20 cellular contexts compared by ENCODE assay signal in the genomic region with DNA sequence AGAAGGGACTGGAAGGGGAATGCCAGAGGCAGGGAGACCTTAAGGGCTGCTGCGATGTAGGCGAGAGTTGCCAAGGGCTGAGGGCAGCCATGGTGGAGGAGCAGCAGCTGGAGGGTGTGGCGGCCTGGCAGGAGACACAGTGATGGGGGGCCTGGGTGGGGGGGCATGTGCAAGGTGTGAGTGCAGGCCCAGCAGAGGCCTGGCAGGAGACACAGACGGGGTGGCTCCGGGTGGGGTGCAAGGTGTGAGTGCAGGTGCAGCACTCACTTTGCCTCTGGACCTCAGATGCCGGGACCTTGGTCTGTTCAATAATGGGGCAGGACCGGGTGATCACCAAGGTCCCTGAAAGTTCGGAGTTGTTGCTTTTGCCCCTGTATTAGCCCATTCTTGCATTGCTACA.
DNase-seq lines count a peak whose midpoint lies in the region; ATAC-seq and TF ChIP-seq lines count a peak whose summit lies in the region.
"Had no signal": no experiment of that assay in that cellular context is flagged by ENCODE, and none has a peak within 500 bp of the region (broad histone marks: within the 10 kb centered on the region; RNA-seq: fewer than 3 reads in every experiment).

No MANE protein-coding gene starts in this region.

- no peak for TF ChIP-seq CTCF in GM13977 (IDR thresholded peaks at IDR 0.05; ENCODE audit: extremely low read depth, insufficient read depth, missing control alignments)
- TF ChIP-seq CTCF in WERI-Rb-1 (IDR thresholded peaks at IDR 0.05; ENCODE audit: low read depth, low read length), result no peak

- H3K36me3 ChIP-seq in WERI-Rb-1, result no peaks in the 10 kb centered on the region

- no peak overlapping the region for H3K27ac ChIP-seq in WERI-Rb-1
- H3K27ac ChIP-seq: PC-9 had no signal

- H3K27me3 Mint-ChIP-seq in activated T-cell treated with anti-CD3 and anti-CD28 coated beads, Interleukin-2, amount 50 U/mL, for 24 hours, result no peaks in the 10 kb centered on the region
- H3K27me3 Mint-ChIP-seq in activated T-cell treated with anti-CD3 and anti-CD28 coated beads, Interleukin-2, amount 50 U/mL, for 4 hours (ENCODE audit: low read depth), result peaks cover 4% of the 10 kb centered on the region
- no peaks in the 10 kb centered on the region for H3K27me3 Mint-ChIP-seq in activated T-helper 17 cell treated with anti-CD3 and anti-CD28 coated beads, Interleukin-2, amount 50 U/mL, for 72 hours

- no peak overlapping the region for H3K27ac Mint-ChIP-seq in activated T-cell treated with anti-CD3 and anti-CD28 coated beads, Interleukin-2, amount 50 U/mL, for 24 hours
- no peak overlapping the region for H3K27ac Mint-ChIP-seq in activated T-helper 17 cell treated with anti-CD3 and anti-CD28 coated beads, Interleukin-2, amount 50 U/mL, for 72 hours

- in situ Hi-C loops in GM13977 (cut with MboI; ENCODE audit: low pct_unique_long_range_greater_than_20kb, low sequenced_read_pairs, unreplicated experiment), result no loop called here

- no peak for ATAC-seq in activated T-cell treated with anti-CD3 and anti-CD28 coated beads, Interleukin-2, amount 50 U/mL, for 4 hours
- ATAC-seq in activated T-helper 17 cell treated with anti-CD3 and anti-CD28 coated beads, Interleukin-2, amount 50 U/mL, for 72 hours (replicated peaks), result no peak

- no peak overlapping the region for H3K4me3 Mint-ChIP-seq in activated T-cell treated with anti-CD3 and anti-CD28 coated beads, Interleukin-2, amount 50 U/mL, for 24 hours
- no peak overlapping the region for H3K4me3 Mint-ChIP-seq in activated T-cell treated with anti-CD3 and anti-CD28 coated beads, Interleukin-2, amount 50 U/mL, for 4 hours
- no peak overlapping the region for H3K4me3 Mint-ChIP-seq in activated T-helper 17 cell treated with anti-CD3 and anti-CD28 coated beads, Interleukin-2, amount 50 U/mL, for 72 hours

- H3K9me3 Mint-ChIP-seq in activated T-cell treated with anti-CD3 and anti-CD28 coated beads, Interleukin-2, amount 50 U/mL, for 24 hours, result no peaks in the 10 kb centered on the region
- H3K9me3 Mint-ChIP-seq in activated T-cell treated with anti-CD3 and anti-CD28 coated beads, Interleukin-2, amount 50 U/mL, for 4 hours, result no peaks in the 10 kb centered on the region
- H3K9me3 Mint-ChIP-seq in activated T-helper 17 cell treated with anti-CD3 and anti-CD28 coated beads, Interleukin-2, amount 50 U/mL, for 72 hours, result no peaks in the 10 kb centered on the region

- peak; percentile 7 for DNase-seq in activated T-cell treated with anti-CD3 and anti-CD28 coated beads, Interleukin-2, amount 50 U/mL, for 24 hours
- DNase-seq in activated T-cell treated with anti-CD3 and anti-CD28 coated beads, Interleukin-2, amount 50 U/mL, for 4 hours, result no peak
- DNase-seq in GM13977 (ENCODE audit: low spot score) (peak; percentile 12), WERI-Rb-1 (peak; percentile 2), mesenteric fat pad (ENCODE audit: low spot score) (peak; percentile 47), NCI-H1417 (lab: John Stamatoyannopoulos, UW) (no peak)
- no peak for DNase-seq in activated naive CD4-positive, alpha-beta T cell treated with anti-CD3 and anti-CD28 coated beads, Interleukin-2, amount 50 U/mL, for 16 hours
- DNase-seq: Calu3, DMS79 treated with DMSO at 0.1 percent for 48 hours, GF-D8, Karpas-422, NCI-H1092, NCI-H1436 treated with DMSO at 0.1 percent for 48 hours, NCI-H187 treated with DMSO at 0.1 percent for 48 hours, NCI-H446, NCI-H524 treated with DMSO at 0.1 percent for 48 hours, NCI-H774, PC-9, SHP77 had no signal

- H3K4me1 Mint-ChIP-seq in activated T-cell treated with anti-CD3 and anti-CD28 coated beads, Interleukin-2, amount 50 U/mL, for 24 hours (ENCODE audit: low read depth), result no peaks in the 10 kb centered on the region
- no peaks in the 10 kb centered on the region for H3K4me1 Mint-ChIP-seq in activated T-cell treated with anti-CD3 and anti-CD28 coated beads, Interleukin-2, amount 50 U/mL, for 4 hours (ENCODE audit: low read depth)
- no peaks in the 10 kb centered on the region for H3K4me1 Mint-ChIP-seq in activated T-helper 17 cell treated with anti-CD3 and anti-CD28 coated beads, Interleukin-2, amount 50 U/mL, for 72 hours

- H3K9me3 ChIP-seq in WERI-Rb-1 (ENCODE audit: severe bottlenecking), result no peaks in the 10 kb centered on the region

- H3K4me3 ChIP-seq in WERI-Rb-1 (ENCODE audit: low read depth, low read length), result no peak overlapping the region
- H3K4me3 ChIP-seq: PC-9 had no signal

- H3K36me3 Mint-ChIP-seq in activated T-cell treated with anti-CD3 and anti-CD28 coated beads, Interleukin-2, amount 50 U/mL, for 24 hours (ENCODE audit: low read depth), result no peaks in the 10 kb centered on the region
- no peaks in the 10 kb centered on the region for H3K36me3 Mint-ChIP-seq in activated T-cell treated with anti-CD3 and anti-CD28 coated beads, Interleukin-2, amount 50 U/mL, for 4 hours (ENCODE audit: insufficient read depth)
- no peaks in the 10 kb centered on the region for H3K36me3 Mint-ChIP-seq in activated T-helper 17 cell treated with anti-CD3 and anti-CD28 coated beads, Interleukin-2, amount 50 U/mL, for 72 hours (ENCODE audit: low read depth)

- no peaks in the 10 kb centered on the region for H3K27me3 ChIP-seq in WERI-Rb-1 (ENCODE audit: insufficient read depth, low read depth, severe bottlenecking)

Comparison
In these comparisons a context has a peak if more than half of its experiments do, and no peak if none do; other contexts are left out.
1. DNase-seq: peak in activated T-cell treated with anti-CD3 and anti-CD28 coated beads, Interleukin-2, amount 50 U/mL, for 24 hours (single experiment), GM13977 (single experiment), WERI-Rb-1 (single experiment) and mesenteric fat pad (single experiment); none in activated T-cell treated with anti-CD3 and anti-CD28 coated beads, Interleukin-2, amount 50 U/mL, for 4 hours (single experiment), NCI-H1417 (0 of 3) and activated naive CD4-positive, alpha-beta T cell treated with anti-CD3 and anti-CD28 coated beads, Interleukin-2, amount 50 U/mL, for 16 hours (single experiment).